ENCODE assay signal across 23 cellular contexts in the genomic region with DNA sequence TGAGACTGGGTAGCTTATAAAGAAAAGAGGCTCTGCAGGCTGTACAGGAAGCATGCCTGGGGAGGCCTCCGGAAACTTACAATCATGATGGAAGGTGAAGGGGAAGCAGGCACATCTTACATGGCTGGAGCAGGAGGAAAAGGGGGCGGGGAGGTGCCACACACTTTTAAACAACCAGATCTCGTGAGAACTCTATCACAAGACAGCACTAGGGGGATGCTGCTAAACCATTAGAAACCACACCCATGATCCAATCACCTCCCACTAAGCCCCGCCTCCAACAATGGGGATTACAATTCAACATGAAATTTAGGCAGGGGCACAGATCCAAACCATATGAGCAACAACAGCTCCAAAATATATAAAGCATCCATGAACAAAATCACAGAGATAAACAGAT.
"Had no signal": no experiment of that assay in that cellular context is flagged by ENCODE, and none has a peak within 500 bp of the region (broad histone marks: within the 10 kb centered on the region; RNA-seq: fewer than 3 reads in every experiment).

No MANE protein-coding gene starts in this region.

- H3K27me3 ChIP-seq: brain microvascular endothelial cell, colonic mucosa, gastrocnemius medialis, right atrium auricular region, tibial nerve had no signal

- H3K4me3 ChIP-seq: colonic mucosa, gastrocnemius medialis, mucosa of descending colon, prostate gland, right atrium auricular region, tibial nerve had no signal

- H3K27ac ChIP-seq: brain microvascular endothelial cell, colonic mucosa, gastrocnemius medialis, prostate gland, right atrium auricular region, tibial nerve had no signal

- H3K36me3 Mint-ChIP-seq: naive B cell had no signal

- H3K9me3 Mint-ChIP-seq: activated CD8-positive, alpha-beta T cell treated with anti-CD3 and anti-CD28 coated beads for 36 hours; activated T-helper 17 cell treated with anti-CD3 and anti-CD28 coated beads, Interleukin-2, amount 50 U/mL, for 72 hours; central memory CD8-positive, alpha-beta T cell had no signal

- H3K9me3 ChIP-seq: colonic mucosa, gastrocnemius medialis, mucosa of descending colon, prostate gland, right atrium auricular region, tibial nerve had no signal

- H3K36me3 ChIP-seq: brain microvascular endothelial cell, colonic mucosa, gastrocnemius medialis, prostate gland, right atrium auricular region, tibial nerve had no signal

- ATAC-seq: activated CD8-positive, alpha-beta T cell treated with anti-CD3 and anti-CD28 coated beads for 36 hours; activated T-helper 17 cell treated with anti-CD3 and anti-CD28 coated beads, Interleukin-2, amount 50 U/mL, for 72 hours; esophagus mucosa; gastrocnemius medialis; left ventricle myocardium superior; mucosa of descending colon; stimulated activated naive CD8-positive, alpha-beta T cell treated with anti-CD3 and anti-CD28 coated beads, Interleukin-15, Interleukin-2, amounts not matched to agents 100 U/mL and 50 U/mL, for 24 hours had no signal

- H3K4me3 Mint-ChIP-seq: activated CD8-positive, alpha-beta T cell treated with anti-CD3 and anti-CD28 coated beads for 36 hours; activated T-helper 17 cell treated with anti-CD3 and anti-CD28 coated beads, Interleukin-2, amount 50 U/mL, for 72 hours; central memory CD8-positive, alpha-beta T cell; naive B cell; neural crest cell had no signal

- H3K27ac Mint-ChIP-seq: activated CD8-positive, alpha-beta T cell treated with anti-CD3 and anti-CD28 coated beads for 36 hours; activated T-helper 17 cell treated with anti-CD3 and anti-CD28 coated beads, Interleukin-2, amount 50 U/mL, for 72 hours had no signal

- DNase-seq: activated CD4-positive, alpha-beta T cell treated with anti-CD3 and anti-CD28 coated beads for 4 hours; activated CD8-positive, alpha-beta T cell treated with anti-CD3 and anti-CD28 coated beads for 36 hours; activated naive CD4-positive, alpha-beta T cell; activated T-cell treated with anti-CD3 and anti-CD28 coated beads, Interleukin-2, amount 50 U/mL, for 1 hour; aorta; brain microvascular endothelial cell; colonic mucosa; gastrocnemius medialis; head of caudate nucleus; left ventricle myocardium superior; mucosa of descending colon; naive B cell; stimulated activated CD4-positive, alpha-beta T cell treated with anti-CD3 and anti-CD28 coated beads, Interleukin-12 subunit alpha, Interleukin-12 subunit beta, amount 100 ng/mL, for 4 hours; stimulated activated CD4-positive, alpha-beta T cell treated with anti-CD3 and anti-CD28 coated beads, Interleukin-1b, Interleukin-23, amount 100 ng/mL, for 48 hours; stimulated activated naive CD8-positive, alpha-beta T cell treated with anti-CD3 and anti-CD28 coated beads, Interleukin-15, Interleukin-2, amounts not matched to agents 100 U/mL and 50 U/mL, for 24 hours; T-helper 2 cell had no signal

- H3K4me1 ChIP-seq: colonic mucosa, gastrocnemius medialis, prostate gland, right atrium auricular region, tibial nerve had no signal

- H3K4me1 Mint-ChIP-seq: activated T-helper 17 cell treated with anti-CD3 and anti-CD28 coated beads, Interleukin-2, amount 50 U/mL, for 72 hours; naive B cell had no signal
